Comparison of ENCODE assay signal across 1 cellular context in genomic region chr4:83219344-83219990, GRCh38.
A peak's percentile ranks its signal among the peaks of the same experiment; 100 is the strongest.
TF ChIP-seq lines count a peak whose summit lies in the region.

No MANE protein-coding gene starts in this region.

TF ChIP-seq in GM12878, 131 proteins besides CTCF, POLR2A, EP300 and RAD21 (continued from another document and continues in another):
- TF ChIP-seq, protein P1, sequence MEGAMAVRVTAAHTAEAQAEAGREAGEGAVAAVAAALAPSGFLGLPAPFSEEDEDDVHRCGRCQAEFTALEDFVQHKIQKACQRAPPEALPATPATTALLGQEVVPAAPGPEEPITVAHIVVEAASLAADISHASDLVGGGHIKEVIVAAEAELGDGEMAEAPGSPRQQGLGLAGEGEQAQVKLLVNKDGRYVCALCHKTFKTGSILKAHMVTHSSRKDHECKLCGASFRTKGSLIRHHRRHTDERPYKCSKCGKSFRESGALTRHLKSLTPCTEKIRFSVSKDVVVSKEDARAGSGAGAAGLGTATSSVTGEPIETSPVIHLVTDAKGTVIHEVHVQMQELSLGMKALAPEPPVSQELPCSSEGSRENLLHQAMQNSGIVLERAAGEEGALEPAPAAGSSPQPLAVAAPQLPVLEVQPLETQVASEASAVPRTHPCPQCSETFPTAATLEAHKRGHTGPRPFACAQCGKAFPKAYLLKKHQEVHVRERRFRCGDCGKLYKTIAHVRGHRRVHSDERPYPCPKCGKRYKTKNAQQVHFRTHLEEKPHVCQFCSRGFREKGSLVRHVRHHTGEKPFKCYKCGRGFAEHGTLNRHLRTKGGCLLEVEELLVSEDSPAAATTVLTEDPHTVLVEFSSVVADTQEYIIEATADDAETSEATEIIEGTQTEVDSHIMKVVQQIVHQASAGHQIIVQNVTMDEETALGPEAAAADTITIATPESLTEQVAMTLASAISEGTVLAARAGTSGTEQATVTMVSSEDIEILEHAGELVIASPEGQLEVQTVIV (IDR thresholded peaks at IDR 0.05; ENCODE audit: borderline replicate concordance, partially characterized antibody): no peak
- TF ChIP-seq PKNOX1 (IDR thresholded peaks at IDR 0.05) (no peak), EZH2 (IDR thresholded peaks at IDR 0.05; ENCODE audit: borderline replicate concordance, control insufficient read depth, low read depth, low read length) (no peak), FOS (IDR thresholded peaks at IDR 0.05; ENCODE audit: borderline replicate concordance, extremely low read depth, insufficient read length) (no peak), CHD1 (IDR thresholded peaks at IDR 0.05; ENCODE audit: low read depth, low read length) (no peak), YY1 (IDR thresholded peaks at IDR 0.05; ENCODE audit: low read depth, low read length) (0 out of 2 replicates have a peak, but pooled peaks have one; percentile 10), BHLHE40 (IDR thresholded peaks at IDR 0.05; ENCODE audit: borderline replicate concordance in 1 of 2, low read depth in 2 of 2, low read length in 1 of 2) (peak; percentile 50 to 79; a peak in 3 of 4 replicates), EED (IDR thresholded peaks at IDR 0.05; ENCODE audit: low read depth) (peak; percentile 70; the same call in 1 of the 2 replicates), NFYA (IDR thresholded peaks at IDR 0.05; ENCODE audit: borderline replicate concordance, low read depth, low read length) (no peak), NFXL1 (IDR thresholded peaks at IDR 0.05; ENCODE audit: borderline replicate concordance) (no peak), POU2F2 (IDR thresholded peaks at IDR 0.05; ENCODE audit: borderline replicate concordance, low read depth, low read length) (0 out of 3 replicates have a peak, but pooled peaks have one; percentile 29), SREBF1 (IDR thresholded peaks at IDR 0.05; ENCODE audit: low read length) (no peak), IRF3 (IDR thresholded peaks at IDR 0.05) (no peak), POLR2AphosphoS5 (IDR thresholded peaks at IDR 0.05; ENCODE audit: low read length) (peak; percentile 54; the same call in 1 of the 2 replicates), MYC (IDR thresholded peaks at IDR 0.05; ENCODE audit: insufficient read depth, insufficient read length, insufficient replicate concordance, low read length, severe bottlenecking) (no peak), YBX1 (IDR thresholded peaks at IDR 0.05) (no peak), ATF2 (IDR thresholded peaks at IDR 0.05; ENCODE audit: low read length) (peak; percentile 49; the same call in 1 of the 2 replicates), IKZF1 (conservative IDR thresholded peaks at IDR 0.05) (peak; percentile 76), SMAD5 (IDR thresholded peaks at IDR 0.05; ENCODE audit: low read depth) (no peak), TBL1XR1 (IDR thresholded peaks at IDR 0.05; ENCODE audit: low read depth, low read length) (no peak), RAD51 (IDR thresholded peaks at IDR 0.05) (peak; percentile 81), TCF12 (IDR thresholded peaks at IDR 0.05; ENCODE audit: low read depth, low read length) (peak; percentile 80), NR2C1 (IDR thresholded peaks at IDR 0.05) (no peak), KAT2A (conservative IDR thresholded peaks at IDR 0.05; ENCODE audit: control insufficient read depth, low read depth, low read length) (no peak), ETV6 (conservative IDR thresholded peaks at IDR 0.05 in 1 of 2, IDR thresholded peaks at IDR 0.05 in 1 of 2; ENCODE audit: borderline replicate concordance in 1 of 2, low read depth in 1 of 2) (0 out of 4 replicates have a peak, but pooled peaks of 1 of the 2 experiments have one; percentile 42), REST (IDR thresholded peaks at IDR 0.05; ENCODE audit: low read depth, low read length) (no peak), SMAD1 (IDR thresholded peaks at IDR 0.05; ENCODE audit: low read depth, partially characterized antibody) (peak; percentile 21), TARDBP (IDR thresholded peaks at IDR 0.05; ENCODE audit: borderline replicate concordance) (no peak)
- TF ChIP-seq, protein P2, sequence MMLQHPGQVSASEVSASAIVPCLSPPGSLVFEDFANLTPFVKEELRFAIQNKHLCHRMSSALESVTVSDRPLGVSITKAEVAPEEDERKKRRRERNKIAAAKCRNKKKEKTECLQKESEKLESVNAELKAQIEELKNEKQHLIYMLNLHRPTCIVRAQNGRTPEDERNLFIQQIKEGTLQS (IDR thresholded peaks at IDR 0.05; ENCODE audit: borderline replicate concordance, extremely low read depth, low read depth, low read length): no peak
- TF ChIP-seq, protein P3, sequence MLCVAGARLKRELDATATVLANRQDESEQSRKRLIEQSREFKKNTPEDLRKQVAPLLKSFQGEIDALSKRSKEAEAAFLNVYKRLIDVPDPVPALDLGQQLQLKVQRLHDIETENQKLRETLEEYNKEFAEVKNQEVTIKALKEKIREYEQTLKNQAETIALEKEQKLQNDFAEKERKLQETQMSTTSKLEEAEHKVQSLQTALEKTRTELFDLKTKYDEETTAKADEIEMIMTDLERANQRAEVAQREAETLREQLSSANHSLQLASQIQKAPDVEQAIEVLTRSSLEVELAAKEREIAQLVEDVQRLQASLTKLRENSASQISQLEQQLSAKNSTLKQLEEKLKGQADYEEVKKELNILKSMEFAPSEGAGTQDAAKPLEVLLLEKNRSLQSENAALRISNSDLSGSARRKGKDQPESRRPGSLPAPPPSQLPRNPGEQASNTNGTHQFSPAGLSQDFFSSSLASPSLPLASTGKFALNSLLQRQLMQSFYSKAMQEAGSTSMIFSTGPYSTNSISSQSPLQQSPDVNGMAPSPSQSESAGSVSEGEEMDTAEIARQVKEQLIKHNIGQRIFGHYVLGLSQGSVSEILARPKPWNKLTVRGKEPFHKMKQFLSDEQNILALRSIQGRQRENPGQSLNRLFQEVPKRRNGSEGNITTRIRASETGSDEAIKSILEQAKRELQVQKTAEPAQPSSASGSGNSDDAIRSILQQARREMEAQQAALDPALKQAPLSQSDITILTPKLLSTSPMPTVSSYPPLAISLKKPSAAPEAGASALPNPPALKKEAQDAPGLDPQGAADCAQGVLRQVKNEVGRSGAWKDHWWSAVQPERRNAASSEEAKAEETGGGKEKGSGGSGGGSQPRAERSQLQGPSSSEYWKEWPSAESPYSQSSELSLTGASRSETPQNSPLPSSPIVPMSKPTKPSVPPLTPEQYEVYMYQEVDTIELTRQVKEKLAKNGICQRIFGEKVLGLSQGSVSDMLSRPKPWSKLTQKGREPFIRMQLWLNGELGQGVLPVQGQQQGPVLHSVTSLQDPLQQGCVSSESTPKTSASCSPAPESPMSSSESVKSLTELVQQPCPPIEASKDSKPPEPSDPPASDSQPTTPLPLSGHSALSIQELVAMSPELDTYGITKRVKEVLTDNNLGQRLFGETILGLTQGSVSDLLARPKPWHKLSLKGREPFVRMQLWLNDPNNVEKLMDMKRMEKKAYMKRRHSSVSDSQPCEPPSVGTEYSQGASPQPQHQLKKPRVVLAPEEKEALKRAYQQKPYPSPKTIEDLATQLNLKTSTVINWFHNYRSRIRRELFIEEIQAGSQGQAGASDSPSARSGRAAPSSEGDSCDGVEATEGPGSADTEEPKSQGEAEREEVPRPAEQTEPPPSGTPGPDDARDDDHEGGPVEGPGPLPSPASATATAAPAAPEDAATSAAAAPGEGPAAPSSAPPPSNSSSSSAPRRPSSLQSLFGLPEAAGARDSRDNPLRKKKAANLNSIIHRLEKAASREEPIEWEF (IDR thresholded peaks at IDR 0.05; ENCODE audit: insufficient replicate concordance, low read depth, low read length): no peak
- TF ChIP-seq, protein P4, sequence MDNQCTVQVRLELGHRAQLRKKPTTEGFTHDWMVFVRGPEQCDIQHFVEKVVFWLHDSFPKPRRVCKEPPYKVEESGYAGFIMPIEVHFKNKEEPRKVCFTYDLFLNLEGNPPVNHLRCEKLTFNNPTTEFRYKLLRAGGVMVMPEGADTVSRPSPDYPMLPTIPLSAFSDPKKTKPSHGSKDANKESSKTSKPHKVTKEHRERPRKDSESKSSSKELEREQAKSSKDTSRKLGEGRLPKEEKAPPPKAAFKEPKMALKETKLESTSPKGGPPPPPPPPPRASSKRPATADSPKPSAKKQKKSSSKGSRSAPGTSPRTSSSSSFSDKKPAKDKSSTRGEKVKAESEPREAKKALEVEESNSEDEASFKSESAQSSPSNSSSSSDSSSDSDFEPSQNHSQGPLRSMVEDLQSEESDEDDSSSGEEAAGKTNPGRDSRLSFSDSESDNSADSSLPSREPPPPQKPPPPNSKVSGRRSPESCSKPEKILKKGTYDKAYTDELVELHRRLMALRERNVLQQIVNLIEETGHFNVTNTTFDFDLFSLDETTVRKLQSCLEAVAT (IDR thresholded peaks at IDR 0.05): no peak
- TF ChIP-seq, protein P5, sequence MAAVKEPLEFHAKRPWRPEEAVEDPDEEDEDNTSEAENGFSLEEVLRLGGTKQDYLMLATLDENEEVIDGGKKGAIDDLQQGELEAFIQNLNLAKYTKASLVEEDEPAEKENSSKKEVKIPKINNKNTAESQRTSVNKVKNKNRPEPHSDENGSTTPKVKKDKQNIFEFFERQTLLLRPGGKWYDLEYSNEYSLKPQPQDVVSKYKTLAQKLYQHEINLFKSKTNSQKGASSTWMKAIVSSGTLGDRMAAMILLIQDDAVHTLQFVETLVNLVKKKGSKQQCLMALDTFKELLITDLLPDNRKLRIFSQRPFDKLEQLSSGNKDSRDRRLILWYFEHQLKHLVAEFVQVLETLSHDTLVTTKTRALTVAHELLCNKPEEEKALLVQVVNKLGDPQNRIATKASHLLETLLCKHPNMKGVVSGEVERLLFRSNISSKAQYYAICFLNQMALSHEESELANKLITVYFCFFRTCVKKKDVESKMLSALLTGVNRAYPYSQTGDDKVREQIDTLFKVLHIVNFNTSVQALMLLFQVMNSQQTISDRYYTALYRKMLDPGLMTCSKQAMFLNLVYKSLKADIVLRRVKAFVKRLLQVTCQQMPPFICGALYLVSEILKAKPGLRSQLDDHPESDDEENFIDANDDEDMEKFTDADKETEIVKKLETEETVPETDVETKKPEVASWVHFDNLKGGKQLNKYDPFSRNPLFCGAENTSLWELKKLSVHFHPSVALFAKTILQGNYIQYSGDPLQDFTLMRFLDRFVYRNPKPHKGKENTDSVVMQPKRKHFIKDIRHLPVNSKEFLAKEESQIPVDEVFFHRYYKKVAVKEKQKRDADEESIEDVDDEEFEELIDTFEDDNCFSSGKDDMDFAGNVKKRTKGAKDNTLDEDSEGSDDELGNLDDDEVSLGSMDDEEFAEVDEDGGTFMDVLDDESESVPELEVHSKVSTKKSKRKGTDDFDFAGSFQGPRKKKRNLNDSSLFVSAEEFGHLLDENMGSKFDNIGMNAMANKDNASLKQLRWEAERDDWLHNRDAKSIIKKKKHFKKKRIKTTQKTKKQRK (IDR thresholded peaks at IDR 0.05; ENCODE audit: low read depth, low read length): no peak
- TF ChIP-seq, protein P6, sequence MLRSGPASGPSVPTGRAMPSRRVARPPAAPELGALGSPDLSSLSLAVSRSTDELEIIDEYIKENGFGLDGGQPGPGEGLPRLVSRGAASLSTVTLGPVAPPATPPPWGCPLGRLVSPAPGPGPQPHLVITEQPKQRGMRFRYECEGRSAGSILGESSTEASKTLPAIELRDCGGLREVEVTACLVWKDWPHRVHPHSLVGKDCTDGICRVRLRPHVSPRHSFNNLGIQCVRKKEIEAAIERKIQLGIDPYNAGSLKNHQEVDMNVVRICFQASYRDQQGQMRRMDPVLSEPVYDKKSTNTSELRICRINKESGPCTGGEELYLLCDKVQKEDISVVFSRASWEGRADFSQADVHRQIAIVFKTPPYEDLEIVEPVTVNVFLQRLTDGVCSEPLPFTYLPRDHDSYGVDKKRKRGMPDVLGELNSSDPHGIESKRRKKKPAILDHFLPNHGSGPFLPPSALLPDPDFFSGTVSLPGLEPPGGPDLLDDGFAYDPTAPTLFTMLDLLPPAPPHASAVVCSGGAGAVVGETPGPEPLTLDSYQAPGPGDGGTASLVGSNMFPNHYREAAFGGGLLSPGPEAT (IDR thresholded peaks at IDR 0.05; ENCODE audit: low read depth): no peak
